In the genomic region with DNA sequence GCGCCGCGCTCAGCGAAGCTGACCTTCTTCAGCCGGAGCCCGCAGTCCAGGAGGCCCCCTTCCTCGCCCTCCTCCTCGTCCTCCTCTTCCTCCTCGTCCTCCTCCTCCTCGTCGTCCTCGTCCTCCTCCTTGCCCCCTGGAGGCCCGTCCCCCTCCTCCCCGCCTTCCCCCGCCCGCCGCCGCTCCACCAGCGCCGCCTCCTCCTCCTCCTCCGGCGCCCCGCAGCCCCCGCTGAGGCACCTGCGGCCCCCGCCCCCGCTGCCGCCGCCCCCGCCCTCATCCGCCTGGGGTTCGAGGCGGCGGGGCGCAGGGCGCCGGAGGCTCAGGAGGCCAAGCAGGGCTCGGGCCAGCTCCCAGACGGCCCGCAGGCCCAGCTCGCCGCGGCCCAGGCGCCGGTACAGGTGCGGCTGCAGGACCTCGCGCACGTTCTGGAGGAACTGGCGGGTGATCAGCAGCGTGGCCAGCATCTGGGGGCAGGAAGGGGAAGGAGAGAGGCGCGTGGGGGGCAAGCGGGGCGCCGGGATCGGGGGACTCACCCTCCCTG, we compare ENCODE assay signal across 8 cellular contexts. TPM values are rescaled to one million over a fixed set of nuclear protein-coding genes. Genes with fewer than 3 reads are reported as not detected.
DNase-seq lines count a peak whose midpoint lies in the region; ATAC-seq and TF ChIP-seq lines count a peak whose summit lies in the region.

No MANE protein-coding gene starts in this region.

- no TSS peak for BruUV-seq in HCT116 (replicated peaks; lab: Mats Ljungman, UMichigan)

- H3K27ac Mint-ChIP-seq in activated B cell treated with CpG ODN at 0.5 μM for 24 hours, result no peak overlapping the region

- RAD21 ChIA-PET in HCT116 (lab: Charles Lee; ENCODE audit: low non-redundant PET in 1 of 2, low total read pairs in 2 of 2, uncharacterized antibody in 2 of 2, unreplicated experiment in 2 of 2), result no interaction called here

- no peaks in the 10 kb centered on the region for H3K36me3 ChIP-seq in HCT116 (ENCODE audit: control insufficient read depth in 1 of 2, insufficient read depth in 2 of 2, low read length in 2 of 2)
- H3K36me3 ChIP-seq in esophagus muscularis mucosa, result peaks cover 0 to 35% (median 18%) of the 10 kb centered on the region in 4 donors

- no peak for ATAC-seq in HCT116
- ATAC-seq in activated B cell treated with CpG ODN at 0.5 μM for 24 hours (ENCODE audit: low read depth), result peak; percentile 23
- no peak for ATAC-seq in sciatic nerve
- ATAC-seq in HG02642 (IDR thresholded peaks at IDR 0.05; ENCODE audit: poor library complexity, unreplicated experiment), result no peak

- peak overlapping the region; percentile 77 for H3K4me3 Mint-ChIP-seq in activated B cell treated with CpG ODN at 0.5 μM for 24 hours

- H3K27me3 ChIP-seq in HCT116 (ENCODE audit: insufficient read depth, low read length), result no peaks in the 10 kb centered on the region
- peaks cover 0 to 43% (median 2%) of the 10 kb centered on the region in 4 donors for H3K27me3 ChIP-seq in esophagus muscularis mucosa

- TF ChIP-seq EP300 in esophagus muscularis mucosa (IDR thresholded peaks at IDR 0.05), result no peak

- H3K9me3 Mint-ChIP-seq in activated B cell treated with CpG ODN at 0.5 μM for 24 hours, result no peaks in the 10 kb centered on the region

- POLR2A ChIA-PET in HCT116 (lab: Charles Lee), result interaction anchor here (0.6 to 2.8 kb wide), 5 partner anchors 11 to 70 kb away, joined by 3 to 9 read pairs (median 6); a partner anchor contains a TSS
- POLR2A ChIA-PET in activated B cell treated with CpG ODN at 0.5 μM for 24 hours (lab: Charles Lee), result interaction anchor here (0.5 to 3.5 kb wide), 7 partner anchors 19 to 1266 kb away, joined by 3 to 24 read pairs (median 4); a partner anchor contains a TSS

- H3K4me2 ChIP-seq in HCT116 (ENCODE audit: low read length), result peak overlapping the region; percentile 86

- no peaks in the 10 kb centered on the region for H4K20me1 ChIP-seq in HCT116 (ENCODE audit: insufficient read depth)

- TF ChIP-seq CTCF in HCT116 (IDR thresholded peaks at IDR 0.05 in 2 of 3, conservative IDR thresholded peaks at IDR 0.05 in 1 of 3; ENCODE audit: borderline replicate concordance in 1 of 3, insufficient read depth in 1 of 3, low read depth in 2 of 3, low read length in 2 of 3) (no peak), activated B cell treated with CpG ODN at 0.5 μM for 24 hours (IDR thresholded peaks at IDR 0.05) (no peak), esophagus muscularis mucosa (IDR thresholded peaks at IDR 0.05) (no peak)

- no peaks in the 10 kb centered on the region for H3K9me2 ChIP-seq in HCT116 (ENCODE audit: insufficient read depth)

- peak overlapping the region; percentile 67 for H3K9ac ChIP-seq in HCT116 (ENCODE audit: low read length)

- H3K9me3 ChIP-seq in HCT116 (ENCODE audit: control insufficient read depth in 1 of 2, insufficient read depth in 1 of 2, low read depth in 1 of 2, low read length in 2 of 2) (no peaks in the 10 kb centered on the region), esophagus muscularis mucosa (no peaks in the 10 kb centered on the region)

- no peak overlapping the region for H2AFZ ChIP-seq in HCT116 (ENCODE audit: low read depth, low read length, poor library complexity, severe bottlenecking)

- H3K4me1 Mint-ChIP-seq in activated B cell treated with CpG ODN at 0.5 μM for 24 hours, result peaks cover 16% of the 10 kb centered on the region

- intact Hi-C loops in HCT116 (cut with micrococcal nuclease), result no loop called here
- intact Hi-C loops in activated B cell treated with CpG ODN at 0.5 μM for 24 hours (cut with micrococcal nuclease), result no loop called here
- intact Hi-C loops in esophagus muscularis mucosa (cut with DNase I), result no loop called here
- intact Hi-C loops in sciatic nerve (cut with DNase I), result no loop called here

- no peak for DNase-seq in HCT116 (ENCODE audit: low read depth, low spot score)
- peak; percentile 43 for DNase-seq in activated B cell treated with CpG ODN at 0.5 μM for 24 hours
- no peak for DNase-seq in esophagus muscularis mucosa (ENCODE audit: extremely low spot score)
- peak; percentile 53 for DNase-seq in sciatic nerve (ENCODE audit: low spot score)
- no peak for DNase-seq in NK-92 (lab: John Stamatoyannopoulos, UW; ENCODE audit: unreplicated experiment)
- DNase-seq in AG20443 (ENCODE audit: low spot score), result no peak
- DNase-seq in NCI-H748 treated with DMSO at 0.1 percent for 48 hours (lab: John Stamatoyannopoulos, UW), result no peak

- H3K36me3 Mint-ChIP-seq in activated B cell treated with CpG ODN at 0.5 μM for 24 hours (ENCODE audit: low read depth), result no peaks in the 10 kb centered on the region

- H3K27ac ChIP-seq in HCT116 (ENCODE audit: low read depth, low read length), result peak overlapping the region; percentile 90
- H3K27ac ChIP-seq in esophagus muscularis mucosa (replicated peaks in 1 of 4), result peak overlapping the region; percentile 41 to 61 (median 48)

- CTCF ChIA-PET in HCT116 (lab: Charles Lee) (interaction anchor here (0.6 to 3.0 kb wide), 3 partner anchors 7 to 263 kb away, joined by 4 to 12 read pairs (median 4); no protein-coding TSS in a partner anchor), activated B cell treated with CpG ODN at 0.5 μM for 24 hours (lab: Charles Lee) (interaction anchor here (1.0 kb wide), 1 partner anchor 23 kb away, joined by 3 read pairs; a partner anchor contains a TSS)

- H3K27me3 Mint-ChIP-seq in activated B cell treated with CpG ODN at 0.5 μM for 24 hours, result peaks cover 6% of the 10 kb centered on the region

- peaks cover 16 to 32% of the 10 kb centered on the region in 2 experiments for H3K4me1 ChIP-seq in HCT116 (ENCODE audit: control insufficient read depth in 1 of 2, insufficient read depth in 2 of 2, low read length in 2 of 2)
- peaks cover 7 to 70% (median 61%) of the 10 kb centered on the region in 4 donors for H3K4me1 ChIP-seq in esophagus muscularis mucosa

- no peak for TF ChIP-seq RAD21 in HCT116 (IDR thresholded peaks at IDR 0.05; ENCODE audit: low read depth)

- H3K79me2 ChIP-seq in HCT116 (ENCODE audit: insufficient read depth, low read length), result no peaks in the 10 kb centered on the region

- WGBS in esophagus muscularis mucosa, result 37% methylated on average over 30 of the region's 57 CpGs

- H3K4me3 ChIP-seq in HCT116 (replicated peaks in 1 of 2; ENCODE audit: low read depth in 1 of 2, low read length in 2 of 2), result peak overlapping the region; percentile 50 to 65
- peak overlapping the region; percentile 42 to 53 (median 52) for H3K4me3 ChIP-seq in esophagus muscularis mucosa

- TF ChIP-seq POLR2A in HCT116 (IDR thresholded peaks at IDR 0.05; ENCODE audit: borderline replicate concordance, extremely low read depth, insufficient read depth, insufficient read length), result no peak
- no peak for TF ChIP-seq POLR2A in esophagus muscularis mucosa (IDR thresholded peaks at IDR 0.05; ENCODE audit: low read depth)

TF ChIP-seq in HCT116, 20 proteins besides CTCF, POLR2A, EP300 and RAD21 (continues in another document):
- TF ChIP-seq SRF (IDR thresholded peaks at IDR 0.05; ENCODE audit: low read depth) (no peak), CEBPB (IDR thresholded peaks at IDR 0.05; ENCODE audit: low read depth) (no peak), SP1 (IDR thresholded peaks at IDR 0.05; ENCODE audit: low read depth) (no peak), FOSL1 (IDR thresholded peaks at IDR 0.05; ENCODE audit: low read depth) (no peak), TCF7L2 (IDR thresholded peaks at IDR 0.05; ENCODE audit: borderline replicate concordance, extremely low read depth, insufficient read depth, insufficient read length) (no peak), ZNF274 (IDR thresholded peaks at IDR 0.05; ENCODE audit: low read depth, low read length) (no peak), POLR2AphosphoS5 (IDR thresholded peaks at IDR 0.05; ENCODE audit: low read depth, low read length) (no peak), SIN3A (IDR thresholded peaks at IDR 0.05; ENCODE audit: low read depth) (no peak), ZFX (IDR thresholded peaks at IDR 0.05) (no peak), EZH2 (IDR thresholded peaks at IDR 0.05) (no peak), CBX3 (IDR thresholded peaks at IDR 0.05; ENCODE audit: low read depth) (no peak)
- TF ChIP-seq, protein P1, sequence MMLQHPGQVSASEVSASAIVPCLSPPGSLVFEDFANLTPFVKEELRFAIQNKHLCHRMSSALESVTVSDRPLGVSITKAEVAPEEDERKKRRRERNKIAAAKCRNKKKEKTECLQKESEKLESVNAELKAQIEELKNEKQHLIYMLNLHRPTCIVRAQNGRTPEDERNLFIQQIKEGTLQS (IDR thresholded peaks at IDR 0.05), result no peak

RNA-seq across cellular contexts. Expression of a gene that starts 6.1 kb away (rescaled TPM):
- 22.9 TPM for total RNA-seq in HCT116 (2021; ENCODE audit: unreplicated experiment)
- polyA plus RNA-seq in HCT116 (2012), result 14.9 and 16.5 TPM in 2 replicates
- 2.1 and 2.2 TPM in 2 replicates for total RNA-seq in activated B cell treated with CpG ODN at 0.5 μM for 24 hours
- total RNA-seq in esophagus muscularis mucosa, result 1 to 10 TPM; 2.9 to 7.4 (median 4.0) TPM
- 14.8 TPM for total RNA-seq in sciatic nerve

RNA-seq across cellular contexts. Expression of a gene that starts 8.8 kb away (rescaled TPM):
- 73.0 TPM for total RNA-seq in HCT116 (2021; ENCODE audit: unreplicated experiment)
- 36.5 and 41.5 TPM in 2 replicates for polyA plus RNA-seq in HCT116 (2012)
- 32.4 and 40.2 TPM in 2 replicates for total RNA-seq in activated B cell treated with CpG ODN at 0.5 μM for 24 hours
- total RNA-seq in esophagus muscularis mucosa, result 10 to 100 TPM in 2 of 4 donors, 1 to 10 TPM in 2; 8.7 to 13.3 (median 10.2) TPM
- total RNA-seq in sciatic nerve, result 22.0 TPM

RNA-seq across cellular contexts. Expression of a gene that starts 19.2 kb away (rescaled TPM):
- total RNA-seq in HCT116 (2021; ENCODE audit: unreplicated experiment) (68.6 TPM), activated B cell treated with CpG ODN at 0.5 μM for 24 hours (31.1 and 31.7 TPM in 2 replicates), esophagus muscularis mucosa (10 to 100 TPM; 12.0 to 25.4 (median 20.9) TPM), sciatic nerve (29.4 TPM)
- polyA plus RNA-seq in HCT116 (2012), result 65.0 and 72.6 TPM in 2 replicates

RNA-seq across cellular contexts. Expression of a gene that starts 22.9 kb away (rescaled TPM):
- total RNA-seq in HCT116 (2021; ENCODE audit: unreplicated experiment) (114 TPM), activated B cell treated with CpG ODN at 0.5 μM for 24 hours (38.2 and 46.1 TPM in 2 replicates), esophagus muscularis mucosa (100 to 1,000 TPM; 131 to 173 (median 147) TPM), sciatic nerve (55.0 TPM)
- polyA plus RNA-seq in HCT116 (2012), result 53.8 and 68.6 TPM in 2 replicates

RNA-seq across cellular contexts. Expression of a gene that starts 25.4 kb away (rescaled TPM):
- total RNA-seq in HCT116 (2021; ENCODE audit: unreplicated experiment) (5.2 TPM), activated B cell treated with CpG ODN at 0.5 μM for 24 hours (5.4 and 6.6 TPM in 2 replicates), esophagus muscularis mucosa (10 to 100 TPM; 14.7 to 35.4 (median 28.1) TPM), sciatic nerve (14.9 TPM)
- 4.5 and 6.2 TPM in 2 replicates for polyA plus RNA-seq in HCT116 (2012)

Comparison
In these comparisons a context has a peak if more than half of its experiments do, and no peak if none do; other contexts are left out.
1. DNase-seq: peak in activated B cell treated with CpG ODN at 0.5 μM for 24 hours (single experiment) and sciatic nerve (single experiment); none in HCT116 (single experiment), esophagus muscularis mucosa (single experiment), NK-92 (single experiment), AG20443 (single experiment) and NCI-H748 treated with DMSO at 0.1 percent for 48 hours (single experiment).